8 cellular contexts compared by ENCODE assay signal in genomic region chr14:53613404-53614253, GRCh38.
DNase-seq lines count a peak whose midpoint lies in the region; ATAC-seq, FAIRE-seq and TF ChIP-seq lines count a peak whose summit lies in the region.

No MANE protein-coding gene starts in this region.

- in situ Hi-C loops in astrocyte of the cerebellum (cut with HindIII; ENCODE audit: low sequenced_read_pairs) = no loop called here

- H3K27ac ChIP-seq in GM23338 (ENCODE audit: low read depth) (no peak overlapping the region), pancreas (peak overlapping the region; percentile 39 to 83 (median 62))
- no peak overlapping the region for H3K27ac ChIP-seq in effector memory CD4-positive, alpha-beta T cell (ENCODE audit: insufficient read depth, low read length, poor library complexity, severe bottlenecking)

- POLR2A ChIA-PET in activated CD4-positive, alpha-beta T cell treated with anti-CD3 and anti-CD28 coated beads, Interleukin-2, amount 10 ng/mL, durations not matched to agents 7 days and 5 days (lab: Charles Lee) = no interaction called here

- H2AFZ ChIP-seq in GM23338 = 0 out of 2 replicates have a peak overlapping the region, but pooled peaks have one; percentile 65

- H3K36me3 Mint-ChIP-seq in GM23338 (ENCODE audit: low read depth) = no peaks in the 10 kb centered on the region
- no peaks in the 10 kb centered on the region for H3K36me3 Mint-ChIP-seq in activated CD4-positive, alpha-beta T cell treated with anti-CD3 and anti-CD28 coated beads, Interleukin-2, amount 10 ng/mL, durations not matched to agents 7 days and 5 days (ENCODE audit: low read depth)

- no peaks in the 10 kb centered on the region for H3K4me1 ChIP-seq in GM23338 (ENCODE audit: insufficient read depth)
- H3K4me1 ChIP-seq in pancreas = peaks cover 0 to 4% (median 0%) of the 10 kb centered on the region in 3 donors
- no peaks in the 10 kb centered on the region for H3K4me1 ChIP-seq in effector memory CD4-positive, alpha-beta T cell (ENCODE audit: control insufficient read depth, insufficient read depth, low read length, poor library complexity, severe bottlenecking)

- peaks cover 5% of the 10 kb centered on the region for H3K4me1 Mint-ChIP-seq in GM23338
- H3K4me1 Mint-ChIP-seq in activated CD4-positive, alpha-beta T cell treated with anti-CD3 and anti-CD28 coated beads, Interleukin-2, amount 10 ng/mL, durations not matched to agents 7 days and 5 days = no peaks in the 10 kb centered on the region

- H3F3A ChIP-seq in GM23338 (replicated peaks; ENCODE audit: low read depth) = no peaks in the 10 kb centered on the region

- H3K9me3 Mint-ChIP-seq in GM23338 = no peaks in the 10 kb centered on the region
- H3K9me3 Mint-ChIP-seq in activated CD4-positive, alpha-beta T cell treated with anti-CD3 and anti-CD28 coated beads, Interleukin-2, amount 10 ng/mL, durations not matched to agents 7 days and 5 days = peaks cover 4% of the 10 kb centered on the region

- intact Hi-C loops in pancreas (cut with DNase I) = no loop called here

- no peaks in the 10 kb centered on the region for H3K79me2 ChIP-seq in GM23338 (replicated peaks; ENCODE audit: insufficient read depth)

- FAIRE-seq in pancreas (lab: Jason Lieb, UNC) = no peak

- no peak for TF ChIP-seq CTCF in GM23338 (conservative IDR thresholded peaks at IDR 0.05; ENCODE audit: low read depth in 2 of 2)
- TF ChIP-seq CTCF in astrocyte of the cerebellum (IDR thresholded peaks at IDR 0.05; ENCODE audit: low read depth, low read length, missing control alignments) = no peak
- TF ChIP-seq CTCF in pancreas (IDR thresholded peaks at IDR 0.05) = no peak

- H3K9me3 ChIP-seq in pancreas = no peaks in the 10 kb centered on the region
- no peaks in the 10 kb centered on the region for H3K9me3 ChIP-seq in effector memory CD4-positive, alpha-beta T cell (ENCODE audit: control insufficient read depth, low read length)

- H3K4me2 ChIP-seq in GM23338 = no peak overlapping the region

- H3K4me3 ChIP-seq in GM23338 = no peak overlapping the region
- H3K4me3 ChIP-seq in Jurkat, Clone E6-1 (ENCODE audit: low read length) = peak overlapping the region; percentile 24
- H3K4me3 ChIP-seq in astrocyte of the cerebellum (ENCODE audit: low read depth, low read length) = peak overlapping the region; percentile 16
- peak overlapping the region in 1 of 4 donors; percentile 16 for H3K4me3 ChIP-seq in pancreas
- no peak overlapping the region for H3K4me3 ChIP-seq in effector memory CD4-positive, alpha-beta T cell (ENCODE audit: insufficient read depth, low read depth, low read length, poor library complexity, severe bottlenecking)

- CTCF ChIA-PET in activated CD4-positive, alpha-beta T cell treated with anti-CD3 and anti-CD28 coated beads, Interleukin-2, amount 10 ng/mL, durations not matched to agents 7 days and 5 days (lab: Charles Lee) = no interaction called here

- WGBS in pancreas, 2 donors = 21 to 25% methylated on average over 12 of the region's 12 CpGs

- no peaks in the 10 kb centered on the region for H3K27me3 Mint-ChIP-seq in GM23338 (ENCODE audit: insufficient read depth, low read depth, poor library complexity)
- H3K27me3 Mint-ChIP-seq in activated CD4-positive, alpha-beta T cell treated with anti-CD3 and anti-CD28 coated beads, Interleukin-2, amount 10 ng/mL, durations not matched to agents 7 days and 5 days = no peaks in the 10 kb centered on the region

- no peaks in the 10 kb centered on the region for H3K36me3 ChIP-seq in GM23338 (ENCODE audit: insufficient read depth)
- H3K36me3 ChIP-seq in pancreas = no peaks in the 10 kb centered on the region
- H3K36me3 ChIP-seq in effector memory CD4-positive, alpha-beta T cell (ENCODE audit: control insufficient read depth, insufficient read depth, low read length) = no peaks in the 10 kb centered on the region

- H3K9me2 ChIP-seq in GM23338 (ENCODE audit: insufficient read depth) = peaks cover 16% of the 10 kb centered on the region; the same call in 1 of the 2 replicates

- H3K27ac Mint-ChIP-seq in GM23338 = no peak overlapping the region; the same call in 1 of the 2 replicates
- H3K27ac Mint-ChIP-seq in activated CD4-positive, alpha-beta T cell treated with anti-CD3 and anti-CD28 coated beads, Interleukin-2, amount 10 ng/mL, durations not matched to agents 7 days and 5 days = no peak overlapping the region

- H3K27me3 ChIP-seq in GM23338 (ENCODE audit: insufficient read depth) (no peaks in the 10 kb centered on the region), pancreas (no peaks in the 10 kb centered on the region)
- H3K27me3 ChIP-seq in effector memory CD4-positive, alpha-beta T cell (replicated peaks; ENCODE audit: control insufficient read depth, insufficient read depth, low read length, poor library complexity, severe bottlenecking) = no peaks in the 10 kb centered on the region

- DNase-seq in GM23338 (ENCODE audit: low spot score) = peak; percentile 19
- DNase-seq in Jurkat, Clone E6-1 (ENCODE audit: low read depth, low spot score) = peak; percentile 75
- DNase-seq in astrocyte of the cerebellum (ENCODE audit: low read depth) = peak; percentile 74
- DNase-seq in pancreas = peak; percentile 42 to 72 (median 60)
- DNase-seq in NCI-H82 (lab: John Stamatoyannopoulos, UW) = no peak
- no peak for DNase-seq in activated CD4-positive, alpha-beta T cell treated with anti-CD3 and anti-CD28 coated beads, Interleukin-2, amount 10 ng/mL, durations not matched to agents 7 days and 5 days
- no peak for DNase-seq in effector memory CD4-positive, alpha-beta T cell

- H4K20me1 ChIP-seq in GM23338 (replicated peaks; ENCODE audit: insufficient read depth) = no peaks in the 10 kb centered on the region

- H3K4me3 Mint-ChIP-seq in GM23338 = no peak overlapping the region
- H3K4me3 Mint-ChIP-seq in activated CD4-positive, alpha-beta T cell treated with anti-CD3 and anti-CD28 coated beads, Interleukin-2, amount 10 ng/mL, durations not matched to agents 7 days and 5 days = no peak overlapping the region

- ATAC-seq in GM18499 (IDR thresholded peaks at IDR 0.05; ENCODE audit: insufficient read depth, unreplicated experiment) = peak; percentile 98
- peak; percentile 51 for ATAC-seq in GM23338
- ATAC-seq in pancreas = peak; percentile 94 to 98 (median 97)

TF ChIP-seq in GM23338, 12 proteins besides CTCF, POLR2A, EP300 and RAD21 (continues in another document):
- TF ChIP-seq NANOG (IDR thresholded peaks at IDR 0.05; ENCODE audit: borderline replicate concordance) (no peak), REST (IDR thresholded peaks at IDR 0.05; ENCODE audit: unreplicated experiment) (no peak)

Comparison
In these comparisons a context has a peak if more than half of its experiments do, and no peak if none do; other contexts are left out.
1. DNase-seq: peak in GM23338 (single experiment), Jurkat, Clone E6-1 (single experiment), astrocyte of the cerebellum (single experiment) and pancreas (6 of 6); none in NCI-H82 (single experiment), activated CD4-positive, alpha-beta T cell treated with anti-CD3 and anti-CD28 coated beads, Interleukin-2, amount 10 ng/mL, durations not matched to agents 7 days and 5 days (single experiment) and effector memory CD4-positive, alpha-beta T cell (0 of 3).
2. H3K27ac ChIP-seq: peak in pancreas (4 of 4); none in GM23338 (single experiment) and effector memory CD4-positive, alpha-beta T cell (single experiment).
3. H3K4me3 ChIP-seq: peak in Jurkat, Clone E6-1 (single experiment) and astrocyte of the cerebellum (single experiment); none in GM23338 (single experiment) and effector memory CD4-positive, alpha-beta T cell (single experiment).
4. Peak in every context shown above with its lines, with median percentiles within 50 percentile points of each other: ATAC-seq.